8 cellular contexts compared by ENCODE assay signal in genomic region chr17:15966183-15966878, GRCh38. TPM values are rescaled to one million over a fixed set of nuclear protein-coding genes. Genes with fewer than 3 reads are reported as not detected.
DNase-seq lines count a peak whose midpoint lies in the region; ATAC-seq and TF ChIP-seq lines count a peak whose summit lies in the region.

No MANE protein-coding gene starts in this region.

- H3K4me3 ChIP-seq in vagina, result no peak overlapping the region

- DNase-seq in NCI-H1092 (lab: John Stamatoyannopoulos, UW) (peak; percentile 42), astrocyte of the hippocampus (ENCODE audit: low read depth, low spot score) (peak; percentile 82), left colon (peak; percentile 71 to 81), vagina (ENCODE audit: extremely low spot score in 2 of 2) (no peak), GF-D8 (lab: John Stamatoyannopoulos, UW) (no peak), T1000 (lab: John Stamatoyannopoulos, UW) (no peak)

- TF ChIP-seq CTCF in 22Rv1 (IDR thresholded peaks at IDR 0.05) (no peak), vagina (IDR thresholded peaks at IDR 0.05) (no peak)

- TF ChIP-seq POLR2A in vagina (IDR thresholded peaks at IDR 0.05), result no peak

- peaks cover 21% of the 10 kb centered on the region for H3K4me1 ChIP-seq in vagina

- H3K27me3 ChIP-seq in vagina, result no peaks in the 10 kb centered on the region

- H3K27ac ChIP-seq in 22Rv1 (peak overlapping the region; percentile 44), vagina (peak overlapping the region; percentile 39)

- intact Hi-C loops in left colon (cut with DNase I, micrococcal nuclease), result no loop called here
- intact Hi-C loops in vagina (cut with DNase I), result no loop called here

- ATAC-seq in left colon, result peak; percentile 80
- no peak for ATAC-seq in HG03025 (IDR thresholded peaks at IDR 0.05; ENCODE audit: low FRiP score, unreplicated experiment)

- H3K9me3 ChIP-seq in vagina, result no peaks in the 10 kb centered on the region

- H3K36me3 ChIP-seq in vagina, result no peaks in the 10 kb centered on the region

RNA-seq across cellular contexts. Expression of gene ADORA2B, which starts 21.4 kb away (rescaled TPM):
- 10 to 100 TPM; 28.6 to 31.4 TPM for total RNA-seq in left colon
- 33.4 TPM for total RNA-seq in vagina

RNA-seq across cellular contexts. Expression of gene ZSWIM7, which starts 33.2 kb away (rescaled TPM):
- total RNA-seq in left colon (10 to 100 TPM; 22.4 to 23.5 TPM), vagina (18.9 TPM)

RNA-seq across cellular contexts. Expression of gene TTC19, which starts 33.3 kb away (rescaled TPM):
- total RNA-seq in left colon (10 to 100 TPM; 50.7 to 53.6 TPM), vagina (99.7 TPM)

Comparison
In these comparisons a context has a peak if more than half of its experiments do, and no peak if none do; other contexts are left out.
1. DNase-seq: peak in NCI-H1092 (single experiment), astrocyte of the hippocampus (single experiment) and left colon (2 of 2); none in vagina (0 of 2), GF-D8 (single experiment) and T1000 (single experiment).